ENCODE assay signal across 28 cellular contexts in the genomic region with DNA sequence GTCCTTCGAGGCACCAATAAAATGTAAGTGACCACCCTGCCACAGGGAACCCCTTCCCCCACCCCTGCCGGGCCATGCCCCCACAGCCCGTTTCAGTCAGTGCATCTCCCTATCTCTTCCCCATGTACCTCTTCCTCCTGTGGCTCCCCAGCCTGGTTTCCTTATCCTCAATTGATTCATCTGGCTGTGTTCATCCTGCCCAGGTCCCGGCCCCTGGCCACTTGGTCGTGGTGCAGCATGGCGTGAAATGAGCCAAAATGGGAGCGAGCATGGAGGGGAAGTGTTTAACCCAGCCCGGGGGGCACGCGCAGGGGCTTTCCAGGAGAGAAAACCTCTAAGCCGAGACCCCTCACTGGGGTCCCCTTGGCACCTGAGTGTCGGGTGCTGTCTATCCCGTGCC. TPM values are rescaled to one million over a fixed set of nuclear protein-coding genes. Genes with fewer than 3 reads are reported as not detected.
DNase-seq lines count a peak whose midpoint lies in the region; ATAC-seq and TF ChIP-seq lines count a peak whose summit lies in the region.
"Had no signal": no experiment of that assay in that cellular context is flagged by ENCODE, and none has a peak within 500 bp of the region (broad histone marks: within the 10 kb centered on the region; RNA-seq: fewer than 3 reads in every experiment).

No MANE protein-coding gene starts in this region.

- H3K27me3 ChIP-seq in GM23248 (replicated peaks; ENCODE audit: insufficient read depth): no peaks in the 10 kb centered on the region
- H3K27me3 ChIP-seq in HAP-1 (ENCODE audit: low read depth): no peaks in the 10 kb centered on the region
- H3K27me3 ChIP-seq: ascending aorta, pancreas, right atrium auricular region, testis, vagina had no signal

- peak overlapping the region; percentile 92; the same call in 1 of the 2 replicates for H3K27ac ChIP-seq in GM23248
- H3K27ac ChIP-seq: A549, ascending aorta, epithelial cell of prostate, pancreas, right atrium auricular region, testis, vagina, VCaP had no signal

- H3K36me3 Mint-ChIP-seq in activated CD8-positive, alpha-beta T cell treated with anti-CD3 and anti-CD28 coated beads for 36 hours (ENCODE audit: low read depth): peaks cover 59% of the 10 kb centered on the region
- peaks cover 60% of the 10 kb centered on the region for H3K36me3 Mint-ChIP-seq in activated CD8-positive, alpha-beta T cell treated with anti-CD3 and anti-CD28 coated beads, Interleukin-2, amount 10 ng/mL, durations not matched to agents 7 days and 5 days (ENCODE audit: low read depth)
- peaks cover 51% of the 10 kb centered on the region for H3K36me3 Mint-ChIP-seq in activated naive CD8-positive, alpha-beta T cell treated with anti-CD3 and anti-CD28 coated beads, Interleukin-2, amount 50 U/mL, for 24 hours (ENCODE audit: low read depth)
- H3K36me3 Mint-ChIP-seq in nephron (ENCODE audit: low read depth) (peaks cover 43% of the 10 kb centered on the region), nephron progenitor cell (ENCODE audit: low read depth) (peaks cover 54% of the 10 kb centered on the region)

- ATAC-seq in activated CD8-positive, alpha-beta T cell treated with anti-CD3 and anti-CD28 coated beads for 36 hours: no peak
- no peak for ATAC-seq in activated CD8-positive, alpha-beta T cell treated with anti-CD3 and anti-CD28 coated beads, Interleukin-2, amount 10 ng/mL, durations not matched to agents 7 days and 5 days
- ATAC-seq in activated naive CD8-positive, alpha-beta T cell treated with anti-CD3 and anti-CD28 coated beads, Interleukin-2, amount 50 U/mL, for 24 hours: no peak
- ATAC-seq: left cardiac atrium; pancreas; stimulated activated naive B cell treated with anti-CD40 and anti-IgM and Interleukin-4, amounts not matched to agents 10 μg/mL and 1 μg/mL and 100 μg/mL, for 72 hours had no signal

- in situ Hi-C loops in GM23248 (cut with MboI): no loop called here
- in situ Hi-C loops in HAP-1 (cut with MboI; ENCODE audit: low sequenced_read_pairs): no loop called here

- intact Hi-C loops in activated CD8-positive, alpha-beta T cell treated with anti-CD3 and anti-CD28 coated beads for 36 hours (cut with micrococcal nuclease): no loop called here

- H3K9ac ChIP-seq in GM23248: peak overlapping the region; percentile 85; the same call in 1 of the 2 replicates

- H3K9me3 ChIP-seq in GM23248 (ENCODE audit: low read depth): no peaks in the 10 kb centered on the region
- no peaks in the 10 kb centered on the region for H3K9me3 ChIP-seq in HAP-1
- H3K9me3 ChIP-seq: A549, ascending aorta, pancreas, right atrium auricular region, testis, vagina had no signal

- peaks cover 36% of the 10 kb centered on the region for H3K4me1 ChIP-seq in GM23248 (ENCODE audit: insufficient read depth)
- H3K4me1 ChIP-seq in HAP-1: no peaks in the 10 kb centered on the region
- H3K4me1 ChIP-seq: A549, ascending aorta, pancreas had no signal

- H3K79me2 ChIP-seq in GM23248 (ENCODE audit: insufficient read depth): peaks cover 70% of the 10 kb centered on the region

- H3K36me3 ChIP-seq in GM23248 (ENCODE audit: low read depth) (peaks cover 47% of the 10 kb centered on the region), HAP-1 (replicated peaks) (peaks cover 61% of the 10 kb centered on the region)

- no peaks in the 10 kb centered on the region for H3K9me3 Mint-ChIP-seq in activated CD8-positive, alpha-beta T cell treated with anti-CD3 and anti-CD28 coated beads for 36 hours
- no peaks in the 10 kb centered on the region for H3K9me3 Mint-ChIP-seq in activated CD8-positive, alpha-beta T cell treated with anti-CD3 and anti-CD28 coated beads, Interleukin-2, amount 10 ng/mL, durations not matched to agents 7 days and 5 days (ENCODE audit: insufficient read depth)
- no peaks in the 10 kb centered on the region for H3K9me3 Mint-ChIP-seq in activated naive CD8-positive, alpha-beta T cell treated with anti-CD3 and anti-CD28 coated beads, Interleukin-2, amount 50 U/mL, for 24 hours
- H3K9me3 Mint-ChIP-seq in nephron (no peaks in the 10 kb centered on the region), nephron progenitor cell (no peaks in the 10 kb centered on the region)
- H3K9me3 Mint-ChIP-seq: naive B cell; stimulated activated naive B cell treated with anti-CD40 and anti-IgM and Interleukin-4, amounts not matched to agents 10 μg/mL and 1 μg/mL and 100 μg/mL, for 72 hours had no signal

- WGBS in GM23248 (ENCODE audit: low coverage in 1 of 2, low lambda C conversion rate in 2 of 2, missing lambda C conversion rate in 2 of 2), 2 experiments: 91 to 94% methylated on average over 10 to 13 of the region's 13 CpGs

- no peak for TF ChIP-seq CTCF in activated CD8-positive, alpha-beta T cell treated with anti-CD3 and anti-CD28 coated beads for 36 hours (IDR thresholded peaks at IDR 0.05)
- TF ChIP-seq CTCF in nephron (IDR thresholded peaks at IDR 0.05; ENCODE audit: unreplicated experiment in 3 of 3) (no peak), nephron progenitor cell (IDR thresholded peaks at IDR 0.05) (no peak)

- H4K20me1 ChIP-seq in GM23248 (ENCODE audit: insufficient read depth): no peaks in the 10 kb centered on the region

- no peaks in the 10 kb centered on the region for H3K9me2 ChIP-seq in GM23248 (ENCODE audit: insufficient read depth)

- CTCF ChIA-PET in activated CD8-positive, alpha-beta T cell treated with anti-CD3 and anti-CD28 coated beads for 36 hours (lab: Charles Lee): interaction anchor here (0.7 to 30.6 kb wide), 4 partner anchors 8 to 55 kb away, joined by 4 to 1008 read pairs (median 13); partner anchors contain the start of gene ID1
- CTCF ChIA-PET in activated CD8-positive, alpha-beta T cell treated with anti-CD3 and anti-CD28 coated beads, Interleukin-2, amount 10 ng/mL, durations not matched to agents 7 days and 5 days (lab: Charles Lee): interaction anchor here (1.5 to 4.6 kb wide), 3 partner anchors 13 to 62 kb away, joined by 3 to 34 read pairs (median 17); no protein-coding TSS in a partner anchor

- H3K4me3 Mint-ChIP-seq in activated CD8-positive, alpha-beta T cell treated with anti-CD3 and anti-CD28 coated beads for 36 hours: no peak overlapping the region
- H3K4me3 Mint-ChIP-seq in activated CD8-positive, alpha-beta T cell treated with anti-CD3 and anti-CD28 coated beads, Interleukin-2, amount 10 ng/mL, durations not matched to agents 7 days and 5 days: no peak overlapping the region
- no peak overlapping the region for H3K4me3 Mint-ChIP-seq in activated naive CD8-positive, alpha-beta T cell treated with anti-CD3 and anti-CD28 coated beads, Interleukin-2, amount 50 U/mL, for 24 hours
- peak overlapping the region in 2 of 3 experiments; percentile 40 to 45 for H3K4me3 Mint-ChIP-seq in nephron
- no peak overlapping the region for H3K4me3 Mint-ChIP-seq in nephron progenitor cell
- H3K4me3 Mint-ChIP-seq: stimulated activated naive B cell treated with anti-CD40 and anti-IgM and Interleukin-4, amounts not matched to agents 10 μg/mL and 1 μg/mL and 100 μg/mL, for 72 hours had no signal

- no peak for DNase-seq in activated CD8-positive, alpha-beta T cell treated with anti-CD3 and anti-CD28 coated beads for 36 hours
- DNase-seq in activated CD8-positive, alpha-beta T cell treated with anti-CD3 and anti-CD28 coated beads, Interleukin-2, amount 10 ng/mL, durations not matched to agents 7 days and 5 days: no peak
- no peak for DNase-seq in GM23248
- no peak for DNase-seq in activated naive CD8-positive, alpha-beta T cell treated with anti-CD3 and anti-CD28 coated beads, Interleukin-2, amount 50 U/mL, for 24 hours
- no peak for DNase-seq in hepatic stellate cell (ENCODE audit: low spot score)
- DNase-seq in HAP-1 (ENCODE audit: low spot score in 2 of 2): no peak
- no peak for DNase-seq in nephron progenitor cell
- DNase-seq: activated CD4-positive, alpha-beta T cell treated with anti-CD3 and anti-CD28 coated beads, Interleukin-2, amount 50 U/mL, for 1 hour; activated CD8-positive, alpha-beta memory T cell treated with anti-CD3 and anti-CD28 coated beads, Interleukin-2, amount 50 U/mL, for 48 hours; activated gamma-delta T cell treated with Interleukin-2 at 50 U/mL for 16 hours; head of caudate nucleus; left cardiac atrium; MV-4-11; naive B cell; NCI-H1694; NCI-H2171 treated with DMSO at 0.1 percent for 48 hours; NCI-H526; pancreas; stimulated activated CD4-positive, alpha-beta T cell treated with anti-CD3 and anti-CD28 coated beads, Interleukin-4, amount 100 ng/mL, for 1 hour; stimulated activated naive B cell treated with anti-CD40 and anti-IgM and Interleukin-4, amounts not matched to agents 10 μg/mL and 1 μg/mL and 100 μg/mL, for 72 hours; testis had no signal

- H3K4me2 ChIP-seq in GM23248 (ENCODE audit: unreplicated experiment): no peak overlapping the region
- H3K4me2 ChIP-seq: A549 had no signal

- POLR2A ChIA-PET in activated CD8-positive, alpha-beta T cell treated with anti-CD3 and anti-CD28 coated beads for 36 hours (lab: Charles Lee): interaction anchor here (1.3 kb wide), 1 partner anchor 14 kb away, joined by 3 read pairs; no protein-coding TSS in a partner anchor
- POLR2A ChIA-PET in activated CD8-positive, alpha-beta T cell treated with anti-CD3 and anti-CD28 coated beads, Interleukin-2, amount 10 ng/mL, durations not matched to agents 7 days and 5 days (lab: Charles Lee): no interaction called here

- H3K4me3 ChIP-seq in GM23248 (no peak overlapping the region), HAP-1 (no peak overlapping the region)
- H3K4me3 ChIP-seq: A549, ascending aorta, pancreas, right atrium auricular region, testis, vagina had no signal

- H3K27ac Mint-ChIP-seq in activated CD8-positive, alpha-beta T cell treated with anti-CD3 and anti-CD28 coated beads for 36 hours: peak overlapping the region; percentile 66
- no peak overlapping the region for H3K27ac Mint-ChIP-seq in activated CD8-positive, alpha-beta T cell treated with anti-CD3 and anti-CD28 coated beads, Interleukin-2, amount 10 ng/mL, durations not matched to agents 7 days and 5 days
- H3K27ac Mint-ChIP-seq in activated naive CD8-positive, alpha-beta T cell treated with anti-CD3 and anti-CD28 coated beads, Interleukin-2, amount 50 U/mL, for 24 hours: peak overlapping the region; percentile 22
- H3K27ac Mint-ChIP-seq in nephron: peak overlapping the region in 1 of 3 experiments; percentile 44
- H3K27ac Mint-ChIP-seq in nephron progenitor cell: no peak overlapping the region
- H3K27ac Mint-ChIP-seq: stimulated activated naive B cell treated with anti-CD40 and anti-IgM and Interleukin-4, amounts not matched to agents 10 μg/mL and 1 μg/mL and 100 μg/mL, for 72 hours had no signal

- peaks cover 17% of the 10 kb centered on the region for H3K4me1 Mint-ChIP-seq in activated CD8-positive, alpha-beta T cell treated with anti-CD3 and anti-CD28 coated beads for 36 hours (ENCODE audit: low read depth)
- peaks cover 17% of the 10 kb centered on the region for H3K4me1 Mint-ChIP-seq in activated CD8-positive, alpha-beta T cell treated with anti-CD3 and anti-CD28 coated beads, Interleukin-2, amount 10 ng/mL, durations not matched to agents 7 days and 5 days (ENCODE audit: low read depth)
- peaks cover 22% of the 10 kb centered on the region for H3K4me1 Mint-ChIP-seq in activated naive CD8-positive, alpha-beta T cell treated with anti-CD3 and anti-CD28 coated beads, Interleukin-2, amount 50 U/mL, for 24 hours
- H3K4me1 Mint-ChIP-seq in nephron (peaks cover 17% of the 10 kb centered on the region), nephron progenitor cell (peaks cover 34% of the 10 kb centered on the region)

- no peak overlapping the region for H2AFZ ChIP-seq in GM23248

- no peaks in the 10 kb centered on the region for H3K27me3 Mint-ChIP-seq in activated CD8-positive, alpha-beta T cell treated with anti-CD3 and anti-CD28 coated beads for 36 hours
- no peaks in the 10 kb centered on the region for H3K27me3 Mint-ChIP-seq in activated CD8-positive, alpha-beta T cell treated with anti-CD3 and anti-CD28 coated beads, Interleukin-2, amount 10 ng/mL, durations not matched to agents 7 days and 5 days (ENCODE audit: low read depth)
- H3K27me3 Mint-ChIP-seq in activated naive CD8-positive, alpha-beta T cell treated with anti-CD3 and anti-CD28 coated beads, Interleukin-2, amount 50 U/mL, for 24 hours: no peaks in the 10 kb centered on the region
- H3K27me3 Mint-ChIP-seq in nephron (ENCODE audit: low read depth) (no peaks in the 10 kb centered on the region), nephron progenitor cell (ENCODE audit: low read depth, poor library complexity) (no peaks in the 10 kb centered on the region)
- H3K27me3 Mint-ChIP-seq: naive B cell; stimulated activated naive B cell treated with anti-CD40 and anti-IgM and Interleukin-4, amounts not matched to agents 10 μg/mL and 1 μg/mL and 100 μg/mL, for 72 hours had no signal

- H3F3A ChIP-seq in GM23248 (ENCODE audit: insufficient read depth): peaks cover 58% of the 10 kb centered on the region

RNA-seq across cellular contexts. Expression of gene HM13, which starts 35.9 kb away (rescaled TPM):
- total RNA-seq in activated CD8-positive, alpha-beta T cell treated with anti-CD3 and anti-CD28 coated beads for 36 hours: 10 to 100 TPM; 91.6 to 95.5 TPM
- 100 to 1,000 TPM; 117 to 127 TPM for total RNA-seq in activated CD8-positive, alpha-beta T cell treated with anti-CD3 and anti-CD28 coated beads, Interleukin-2, amount 10 ng/mL, durations not matched to agents 7 days and 5 days
- total RNA-seq in GM23248 (2014; rRNA removed; shearing (Covaris generic)): 110 and 117 TPM in 2 replicates
- 424 and 434 TPM in 2 replicates for polyA plus RNA-seq in GM23248 (2016; fragmentation: Nextera tagmentation; extraction: Ambion mirVana)

RNA-seq across cellular contexts. Expression of gene ID1, which starts 55.0 kb away (rescaled TPM):
- under 1 TPM; 0.41 to 0.54 TPM for total RNA-seq in activated CD8-positive, alpha-beta T cell treated with anti-CD3 and anti-CD28 coated beads for 36 hours
- under 1 TPM; 0.42 to 0.50 TPM for total RNA-seq in activated CD8-positive, alpha-beta T cell treated with anti-CD3 and anti-CD28 coated beads, Interleukin-2, amount 10 ng/mL, durations not matched to agents 7 days and 5 days
- total RNA-seq in GM23248 (2014; rRNA removed; shearing (Covaris generic)): 583 and 780 TPM in 2 replicates
- 248 TPM in 2 replicates for polyA plus RNA-seq in GM23248 (2016; fragmentation: Nextera tagmentation; extraction: Ambion mirVana)

Comparison
In these comparisons a context has a peak if more than half of its experiments do, and no peak if none do; other contexts are left out.
1. H3K27ac Mint-ChIP-seq: peak in activated CD8-positive, alpha-beta T cell treated with anti-CD3 and anti-CD28 coated beads for 36 hours (single experiment) and activated naive CD8-positive, alpha-beta T cell treated with anti-CD3 and anti-CD28 coated beads, Interleukin-2, amount 50 U/mL, for 24 hours (single experiment); none in activated CD8-positive, alpha-beta T cell treated with anti-CD3 and anti-CD28 coated beads, Interleukin-2, amount 10 ng/mL, durations not matched to agents 7 days and 5 days (single experiment) and nephron progenitor cell (single experiment).
2. H3K4me3 Mint-ChIP-seq: peak in nephron (2 of 3); none in activated CD8-positive, alpha-beta T cell treated with anti-CD3 and anti-CD28 coated beads for 36 hours (single experiment), activated CD8-positive, alpha-beta T cell treated with anti-CD3 and anti-CD28 coated beads, Interleukin-2, amount 10 ng/mL, durations not matched to agents 7 days and 5 days (single experiment), activated naive CD8-positive, alpha-beta T cell treated with anti-CD3 and anti-CD28 coated beads, Interleukin-2, amount 50 U/mL, for 24 hours (single experiment) and nephron progenitor cell (single experiment).
3. RNA of gene ID1, which starts 55.0 kb away (total RNA-seq): 583 to 780 TPM in GM23248; 0.41 to 0.54 TPM in activated CD8-positive, alpha-beta T cell treated with anti-CD3 and anti-CD28 coated beads for 36 hours and 0.42 to 0.50 TPM in activated CD8-positive, alpha-beta T cell treated with anti-CD3 and anti-CD28 coated beads, Interleukin-2, amount 10 ng/mL, durations not matched to agents 7 days and 5 days; every median in the first group is over 100 times any median in the second.